ENCODE assay signal across 20 cellular contexts in the genomic region with DNA sequence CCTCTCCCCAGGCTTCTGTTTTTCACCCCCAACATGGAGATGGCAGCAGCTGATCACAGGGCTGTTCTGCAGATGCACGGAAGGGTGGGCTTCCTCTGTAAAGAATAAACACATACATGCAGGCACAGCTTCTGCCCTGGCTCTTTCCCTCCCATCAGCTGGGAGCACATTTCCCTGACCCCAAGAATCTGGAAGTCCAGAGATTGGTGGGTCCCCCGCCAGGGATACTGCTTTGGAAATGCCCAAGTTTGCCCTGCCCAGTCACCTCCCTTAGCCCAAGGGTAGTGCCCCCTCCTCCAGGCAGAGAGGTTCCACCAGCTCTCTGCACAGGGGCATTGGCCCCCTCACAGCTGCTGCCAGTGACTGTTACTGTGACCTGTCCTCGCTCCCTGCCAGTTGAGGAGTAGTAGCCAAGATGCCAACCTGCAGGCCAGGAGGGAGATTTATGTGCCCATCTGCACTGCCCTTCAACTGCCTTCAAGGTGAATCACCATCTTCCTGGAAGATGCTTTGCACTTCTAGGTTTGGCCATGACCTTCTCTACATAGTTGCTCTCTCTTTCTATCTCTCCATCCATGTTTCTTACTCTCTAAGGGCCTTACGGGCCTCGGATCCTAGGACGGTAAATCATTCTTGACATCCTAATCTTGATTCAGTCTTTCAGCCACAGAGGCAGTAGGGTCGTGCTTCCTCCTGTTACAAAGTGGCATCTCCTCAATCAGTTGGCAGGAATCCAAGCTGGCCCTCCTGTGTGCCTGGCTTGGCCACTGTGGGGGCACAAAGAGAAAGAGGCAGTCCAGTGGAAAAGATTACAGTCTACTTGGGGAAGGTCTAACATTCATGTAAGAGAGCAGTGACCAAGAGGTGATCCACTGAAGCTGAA.
DNase-seq lines count a peak whose midpoint lies in the region; ATAC-seq and TF ChIP-seq lines count a peak whose summit lies in the region.
"Had no signal": no experiment of that assay in that cellular context is flagged by ENCODE, and none has a peak within 500 bp of the region (broad histone marks: within the 10 kb centered on the region; RNA-seq: fewer than 3 reads in every experiment).

No MANE protein-coding gene starts in this region.

- H3K27ac ChIP-seq in RWPE2 (ENCODE audit: poor library complexity, severe bottlenecking): peak overlapping the region; percentile 65
- H3K27ac ChIP-seq in sigmoid colon: peak overlapping the region in 1 of 4 donors; percentile 1
- H3K27ac ChIP-seq: right atrium auricular region, SJSA1 had no signal

- intact Hi-C loops in sigmoid colon (cut with DNase I): loop anchor here (5.0 kb wide), 1 partner anchor 123 kb away; the partner anchor contains the start of gene CTIF

- ATAC-seq in RWPE2 (ENCODE audit: low read depth): no peak
- no peak for ATAC-seq in GM19328 (IDR thresholded peaks at IDR 0.05; ENCODE audit: unreplicated experiment)
- ATAC-seq in HG03196 (IDR thresholded peaks at IDR 0.05; ENCODE audit: unreplicated experiment): no peak
- no peak for ATAC-seq in HG03469 (IDR thresholded peaks at IDR 0.05; ENCODE audit: unreplicated experiment)
- ATAC-seq: left cardiac atrium, Panc1 had no signal

- H3K4me3 ChIP-seq in RWPE2 (ENCODE audit: severe bottlenecking) (no peak overlapping the region), sigmoid colon (no peak overlapping the region)
- H3K4me3 ChIP-seq: right atrium auricular region, SJSA1 had no signal

- no peaks in the 10 kb centered on the region for H3K9me3 ChIP-seq in RWPE2 (ENCODE audit: severe bottlenecking)
- no peaks in the 10 kb centered on the region for H3K9me3 ChIP-seq in sigmoid colon
- H3K9me3 ChIP-seq: SJSA1 had no signal

- TF ChIP-seq CTCF in RWPE2 (IDR thresholded peaks at IDR 0.05; ENCODE audit: poor library complexity, severe bottlenecking) (no peak), sigmoid colon (IDR thresholded peaks at IDR 0.05) (no peak)

- H3K36me3 ChIP-seq in RWPE2 (ENCODE audit: low read depth) (peaks cover 7% of the 10 kb centered on the region), sigmoid colon (peaks cover 0 to 6% (median 0%) of the 10 kb centered on the region in 4 donors)

- no peak for TF ChIP-seq EP300 in sigmoid colon (IDR thresholded peaks at IDR 0.05)

- 86 to 90% methylated on average over 7 of the region's 7 CpGs for WGBS in sigmoid colon, 2 donors

- peak; percentile 34 for DNase-seq in activated CD8-positive, alpha-beta memory T cell treated with anti-CD3 and anti-CD28 coated beads, Interleukin-2, amount 50 U/mL, for 48 hours
- no peak for DNase-seq in activated CD8-positive, alpha-beta memory T cell treated with anti-CD3 and anti-CD28 coated beads, Interleukin-2, amount 50 U/mL, for 4 hours
- DNase-seq in RWPE2 (ENCODE audit: low spot score) (no peak), left kidney (ENCODE audit: low read depth, low spot score) (peak; percentile 31), sigmoid colon (peak; percentile 58)
- DNase-seq: ACHN; activated CD4-positive, CD25-positive, alpha-beta regulatory T cell treated with anti-CD3 and anti-CD28 coated beads, Interleukin-2, amount 50 U/mL, for 72 hours; activated CD8-positive, alpha-beta memory T cell treated with anti-CD3 and anti-CD28 coated beads for 24 hours; activated naive CD8-positive, alpha-beta T cell treated with anti-CD3 and anti-CD28 coated beads for 36 hours; KG1; left cardiac atrium; NCI-H1105; NCI-H774; stimulated activated CD4-positive, alpha-beta T cell treated with anti-CD3 and anti-CD28 coated beads, Interleukin-15, amount 100 ng/mL, for 24 hours had no signal

- H3K27me3 ChIP-seq in RWPE2 (ENCODE audit: insufficient read depth, poor library complexity, severe bottlenecking): no peaks in the 10 kb centered on the region
- H3K27me3 ChIP-seq in sigmoid colon: no peaks in the 10 kb centered on the region
- H3K27me3 ChIP-seq: right atrium auricular region, SJSA1 had no signal

- no peak for TF ChIP-seq POLR2A in sigmoid colon (IDR thresholded peaks at IDR 0.05)

- H3K4me1 ChIP-seq in RWPE2 (ENCODE audit: insufficient read depth, poor library complexity, severe bottlenecking) (peaks cover 16% of the 10 kb centered on the region), sigmoid colon (peaks cover 0 to 34% (median 18%) of the 10 kb centered on the region in 4 donors)

Comparison
In these comparisons a context has a peak if more than half of its experiments do, and no peak if none do; other contexts are left out.
1. DNase-seq: peak in activated CD8-positive, alpha-beta memory T cell treated with anti-CD3 and anti-CD28 coated beads, Interleukin-2, amount 50 U/mL, for 48 hours (single experiment), left kidney (single experiment) and sigmoid colon (single experiment); none in activated CD8-positive, alpha-beta memory T cell treated with anti-CD3 and anti-CD28 coated beads, Interleukin-2, amount 50 U/mL, for 4 hours (single experiment) and RWPE2 (single experiment).